21 cellular contexts compared by ENCODE assay signal in genomic region chr14:59627011-59627520, GRCh38. TPM values are rescaled to one million over a fixed set of nuclear protein-coding genes. Genes with fewer than 3 reads are reported as not detected.
"Had no signal": no experiment of that assay in that cellular context is flagged by ENCODE, and none has a peak within 500 bp of the region (broad histone marks: within the 10 kb centered on the region; RNA-seq: fewer than 3 reads in every experiment).

No MANE protein-coding gene starts in this region.

- DNase-seq: endodermal cell; foreskin melanocyte; heart left ventricle; hippocampal formation; left colon; left ventricle myocardium superior; mesenchymal stem cell; midbrain; occipital lobe; pancreas; right cardiac atrium; small intestine; stimulated activated CD4-positive, alpha-beta T cell treated with anti-CD3 and anti-CD28 coated beads, Interleukin-12 subunit alpha, Interleukin-12 subunit beta, amount 100 ng/mL, for 4 hours; transverse colon had no signal

- H3K27ac Mint-ChIP-seq: endodermal cell; natural killer cell treated with Interleukin-12 subunit alpha and Interleukin-12 subunit beta and Interleukin-15 and Interleukin-18, amount 100 ng/mL, for 72 hours; progenitor cell of endocrine pancreas; stimulated activated naive CD8-positive, alpha-beta T cell treated with anti-CD3 and anti-CD28 coated beads, Interleukin-15, Interleukin-2, amounts not matched to agents 100 ng/mL and 50 ng/mL, for 24 hours had no signal

- H3K27ac ChIP-seq: heart left ventricle, pancreas, transverse colon had no signal

- H3K4me3 ChIP-seq: heart left ventricle, lung, pancreas, thoracic aorta, transverse colon had no signal

- H3K36me3 Mint-ChIP-seq: natural killer cell treated with Interleukin-12 subunit alpha and Interleukin-12 subunit beta and Interleukin-15 and Interleukin-18, amount 100 ng/mL, for 72 hours had no signal

- H3K4me3 Mint-ChIP-seq: endodermal cell; natural killer cell treated with Interleukin-12 subunit alpha and Interleukin-12 subunit beta and Interleukin-15 and Interleukin-18, amount 100 ng/mL, for 72 hours; stimulated activated naive CD8-positive, alpha-beta T cell treated with anti-CD3 and anti-CD28 coated beads, Interleukin-15, Interleukin-2, amounts not matched to agents 100 ng/mL and 50 ng/mL, for 24 hours had no signal

- H3K9me3 Mint-ChIP-seq: endodermal cell; natural killer cell treated with Interleukin-12 subunit alpha and Interleukin-12 subunit beta and Interleukin-15 and Interleukin-18, amount 100 ng/mL, for 72 hours; stimulated activated naive CD8-positive, alpha-beta T cell treated with anti-CD3 and anti-CD28 coated beads, Interleukin-15, Interleukin-2, amounts not matched to agents 100 ng/mL and 50 ng/mL, for 24 hours had no signal

RNA-seq across cellular contexts. Expression of gene CCDC175, which starts 50.5 kb away (rescaled TPM):
- total RNA-seq: heart left ventricle; kidney epithelial cell; left ventricle myocardium superior; natural killer cell treated with Interleukin-12 subunit alpha and Interleukin-12 subunit beta and Interleukin-15 and Interleukin-18, amount 100 ng/mL, for 72 hours; pancreas; right cardiac atrium; ureter had no signal
